8 cellular contexts compared by ENCODE assay signal in the genomic region with DNA sequence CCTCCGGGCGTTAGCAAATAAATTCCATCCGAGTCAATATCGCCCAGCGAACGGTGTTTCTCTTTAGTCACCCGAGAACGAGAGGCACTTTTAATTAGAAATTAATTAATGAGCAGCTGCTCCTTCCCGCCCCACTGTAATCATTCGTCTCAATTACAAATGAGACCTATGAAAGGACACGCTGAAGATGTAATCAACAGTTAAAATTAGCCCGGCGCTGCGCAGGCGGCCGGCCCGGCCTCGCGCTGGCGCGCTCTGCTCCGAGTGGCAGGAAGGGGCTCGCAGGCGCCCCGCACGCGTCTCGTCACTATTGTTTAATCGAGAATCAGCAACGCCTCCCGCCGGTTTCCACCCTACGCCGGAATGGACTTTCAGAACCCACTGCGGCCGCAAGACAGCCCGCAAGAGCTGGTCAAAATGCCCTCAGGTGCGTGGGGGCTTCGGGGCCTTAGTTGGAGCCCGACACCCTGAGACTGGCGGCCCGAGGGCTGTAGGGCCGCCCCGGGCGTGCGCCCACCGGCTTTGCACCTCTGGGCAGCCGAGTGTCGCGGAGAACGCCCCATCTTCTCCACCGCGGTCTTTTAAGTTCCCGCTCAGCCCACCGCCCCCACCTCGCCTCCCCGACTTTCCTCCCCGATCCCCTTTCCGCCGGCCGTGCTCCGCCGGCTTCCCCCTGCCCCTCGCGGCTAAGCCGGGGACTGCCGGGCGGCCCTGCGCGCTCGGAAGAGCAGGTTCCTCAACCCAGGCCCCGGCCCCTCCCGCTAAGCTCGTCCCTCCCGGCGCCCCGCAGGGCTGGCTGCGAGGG. TPM values are rescaled to one million over a fixed set of nuclear protein-coding genes. Genes with fewer than 3 reads are reported as not detected.
DNase-seq lines count a peak whose midpoint lies in the region; ATAC-seq, FAIRE-seq and TF ChIP-seq lines count a peak whose summit lies in the region.

No MANE protein-coding gene starts in this region.

- H3K27me3 ChIP-seq in HCT116 (ENCODE audit: insufficient read depth, low read length) (no peaks in the 10 kb centered on the region), breast epithelium (peaks cover 6 to 96% of the 10 kb centered on the region in 2 donors), HepG2 (ENCODE audit: control insufficient read depth in 1 of 2, insufficient read depth in 2 of 2, low read length in 2 of 2) (peaks cover 3 to 45% of the 10 kb centered on the region in 2 experiments), transverse colon (peaks cover 100% of the 10 kb centered on the region)

- H3K4me1 ChIP-seq in A549 = peaks cover 17% of the 10 kb centered on the region; the same call in 2 of the 3 replicates
- H3K4me1 ChIP-seq in HCT116 (ENCODE audit: control insufficient read depth in 1 of 2, insufficient read depth in 2 of 2, low read length in 2 of 2) = peaks cover 10 to 26% of the 10 kb centered on the region in 2 experiments
- peaks cover 3 to 4% of the 10 kb centered on the region in 2 donors for H3K4me1 ChIP-seq in breast epithelium
- H3K4me1 ChIP-seq in HepG2 (ENCODE audit: insufficient read depth, low read length) = no peaks in the 10 kb centered on the region
- peaks cover 5 to 23% (median 19%) of the 10 kb centered on the region in 4 donors for H3K4me1 ChIP-seq in transverse colon

- ATAC-seq in A549 (peak; percentile 79 to 84), HCT116 (peak; percentile 58), HepG2 (peak; percentile 77), HG03196 (IDR thresholded peaks at IDR 0.05; ENCODE audit: unreplicated experiment) (no peak)

- intact Hi-C loops in HCT116 (cut with micrococcal nuclease) = loop anchor here (5.0 to 10.0 kb wide), 2 partner anchors 49 to 131 kb away; no protein-coding TSS in a partner anchor
- intact Hi-C loops in breast epithelium (cut with DNase I; ENCODE audit: low total_unique reads) = no loop called here
- intact Hi-C loops in HepG2 (cut with micrococcal nuclease; ENCODE audit: unreplicated experiment) = no loop called here
- intact Hi-C loops in transverse colon (cut with DNase I; ENCODE audit: low total_unique reads) = no loop called here

- no peaks in the 10 kb centered on the region for H3K9me2 ChIP-seq in HCT116 (ENCODE audit: insufficient read depth)

- TF ChIP-seq CTCF in A549 (IDR thresholded peaks at IDR 0.05) = no peak
- TF ChIP-seq CTCF in HCT116 (IDR thresholded peaks at IDR 0.05 in 2 of 3, conservative IDR thresholded peaks at IDR 0.05 in 1 of 3; ENCODE audit: borderline replicate concordance in 1 of 3, insufficient read depth in 1 of 3, low read depth in 2 of 3, low read length in 2 of 3) = peak in 2 of 3 experiments; percentile 30 to 39; a peak in 3 of 6 replicates
- TF ChIP-seq CTCF in breast epithelium (IDR thresholded peaks at IDR 0.05) = no peak
- no peak for TF ChIP-seq CTCF in HepG2 (CRISPR knock-in tag; IDR thresholded peaks at IDR 0.05)
- TF ChIP-seq CTCF in transverse colon (IDR thresholded peaks at IDR 0.05) = no peak

- FAIRE-seq in A549 (lab: Jason Lieb, UNC) = no peak
- no peak for FAIRE-seq in HepG2 (lab: Jason Lieb, UNC)

- H3K79me2 ChIP-seq in HCT116 (ENCODE audit: insufficient read depth, low read length) (no peaks in the 10 kb centered on the region), HepG2 (ENCODE audit: insufficient read depth, low read length) (no peaks in the 10 kb centered on the region)

- TF ChIP-seq EP300 in A549 (IDR thresholded peaks at IDR 0.05) = no peak
- no peak for TF ChIP-seq EP300 in HepG2 (IDR thresholded peaks at IDR 0.05; ENCODE audit: low read depth in 2 of 2, low read length in 2 of 2)
- no peak for TF ChIP-seq EP300 in HepG2 (CRISPR knock-in tag; IDR thresholded peaks at IDR 0.05; ENCODE audit: borderline replicate concordance)
- no peak for TF ChIP-seq EP300 in transverse colon (IDR thresholded peaks at IDR 0.05; ENCODE audit: low read depth)

- H2AFZ ChIP-seq in HCT116 (ENCODE audit: low read depth, low read length, poor library complexity, severe bottlenecking) = peak overlapping the region; percentile 21
- H2AFZ ChIP-seq in HepG2 (ENCODE audit: low read length) = no peak overlapping the region

- H3K36me3 ChIP-seq in HCT116 (ENCODE audit: control insufficient read depth in 1 of 2, insufficient read depth in 2 of 2, low read length in 2 of 2) = no peaks in the 10 kb centered on the region
- no peaks in the 10 kb centered on the region for H3K36me3 ChIP-seq in breast epithelium
- H3K36me3 ChIP-seq in HepG2 (replicated peaks in 1 of 2; ENCODE audit: control insufficient read depth in 1 of 2, insufficient read depth in 2 of 2, low read length in 2 of 2) = no peaks in the 10 kb centered on the region
- no peaks in the 10 kb centered on the region for H3K36me3 ChIP-seq in transverse colon

- TF ChIP-seq RAD21 in A549 (conservative IDR thresholded peaks at IDR 0.05 in 1 of 2, IDR thresholded peaks at IDR 0.05 in 1 of 2) = no peak
- TF ChIP-seq RAD21 in HCT116 (IDR thresholded peaks at IDR 0.05; ENCODE audit: low read depth) = no peak
- TF ChIP-seq RAD21 in HepG2 (CRISPR knock-in tag; IDR thresholded peaks at IDR 0.05) = no peak

- POLR2A ChIA-PET in A549 (lab: Yijun Ruan, JAX) = no interaction called here
- POLR2A ChIA-PET in HCT116 (lab: Charles Lee) = interaction anchor here (0.7 to 0.8 kb wide), 6 partner anchors 10 to 312 kb away, joined by 3 to 7 read pairs (median 4); no protein-coding TSS in a partner anchor
- POLR2A ChIA-PET in HepG2 (lab: Yijun Ruan, JAX) = no interaction called here

- H3K9me3 ChIP-seq in A549 (no peaks in the 10 kb centered on the region), HCT116 (ENCODE audit: control insufficient read depth in 1 of 2, insufficient read depth in 1 of 2, low read depth in 1 of 2, low read length in 2 of 2) (no peaks in the 10 kb centered on the region), breast epithelium (no peaks in the 10 kb centered on the region), HepG2 (ENCODE audit: low read length) (no peaks in the 10 kb centered on the region), transverse colon (no peaks in the 10 kb centered on the region)

- in situ Hi-C loops in HepG2 (cut with HindIII; ENCODE audit: extremely low pct_ligation_motif_present, low pct_unique_long_range_greater_than_20kb) (no loop called here), transverse colon (cut with MboI; ENCODE audit: low pct_ligation_motif_present in 1 of 4, low pct_unique_long_range_greater_than_20kb in 1 of 4, low sequenced_read_pairs in 3 of 4) (no loop called here)

- CTCF ChIA-PET in A549 (lab: Yijun Ruan, JAX) (interaction anchor here (0.9 to 2.2 kb wide), 3 partner anchors 10 to 120 kb away, joined by 3 to 6 read pairs (median 6); no protein-coding TSS in a partner anchor), HCT116 (lab: Charles Lee) (interaction anchor here (0.7 kb wide), 5 partner anchors 11 to 298 kb away, joined by 3 to 5 read pairs (median 3); no protein-coding TSS in a partner anchor), HepG2 (lab: Yijun Ruan, JAX; ENCODE audit: low intra/inter-chr PET ratio, low total read pairs) (no interaction called here)

- TF ChIP-seq POLR2A in A549 (IDR thresholded peaks at IDR 0.05; ENCODE audit: low read length) (no peak), HCT116 (IDR thresholded peaks at IDR 0.05; ENCODE audit: borderline replicate concordance, extremely low read depth, insufficient read depth, insufficient read length) (no peak), breast epithelium (IDR thresholded peaks at IDR 0.05) (no peak), HepG2 (IDR thresholded peaks at IDR 0.05; ENCODE audit: insufficient read depth in 1 of 2, low read depth in 2 of 2, low read length in 2 of 2) (no peak), transverse colon (IDR thresholded peaks at IDR 0.05) (no peak)

- RAD21 ChIA-PET in HCT116 (lab: Charles Lee; ENCODE audit: low non-redundant PET in 1 of 2, low total read pairs in 2 of 2, uncharacterized antibody in 2 of 2, unreplicated experiment in 2 of 2) = interaction anchor here in 1 of 2 experiments (0.7 kb wide), 1 partner anchor 120 kb away, joined by 3 read pairs; no protein-coding TSS in a partner anchor

- DNase-seq in A549 (ENCODE audit: low read depth in 1 of 2, low spot score in 1 of 2) (peak; percentile 42 to 77), HCT116 (ENCODE audit: low read depth, low spot score) (no peak), breast epithelium (ENCODE audit: low spot score in 2 of 2) (no peak), HepG2 (ENCODE audit: low spot score) (no peak), NCI-H1436 treated with DMSO at 0.1 percent for 48 hours (lab: John Stamatoyannopoulos, UW) (no peak), transverse colon (no peak), NCI-H526 treated with DMSO at 0.1 percent for 48 hours (lab: John Stamatoyannopoulos, UW) (no peak)

- H4K20me1 ChIP-seq in HCT116 (ENCODE audit: insufficient read depth) (no peaks in the 10 kb centered on the region), HepG2 (ENCODE audit: insufficient read depth, low read length) (no peaks in the 10 kb centered on the region)

- H3K9ac ChIP-seq in HCT116 (ENCODE audit: low read length) (peak overlapping the region; percentile 85), HepG2 (ENCODE audit: insufficient read depth, low read depth, low read length) (no peak overlapping the region)

- H3K4me2 ChIP-seq in A549 = peak overlapping the region; percentile 90
- H3K4me2 ChIP-seq in HCT116 (ENCODE audit: low read length) = peak overlapping the region; percentile 98
- no peak overlapping the region for H3K4me2 ChIP-seq in HepG2 (ENCODE audit: low read depth, low read length)

- WGBS in A549 (ENCODE audit: missing lambda C conversion rate) = 2% methylated on average over 51 of the region's 78 CpGs
- WGBS in HepG2 (ENCODE audit: low lambda C conversion rate) = 35% methylated on average over 53 of the region's 78 CpGs
- WGBS in transverse colon (ENCODE audit: low coverage in 1 of 2), 2 donors = 7% methylated on average over 57 of the region's 78 CpGs; no CpG with 5 or more reads in 1 of the 2 donors

- peak overlapping the region in 1 of 2 experiments; percentile 13; a peak in 2 of 6 replicates for H3K27ac ChIP-seq in A549
- peak overlapping the region; percentile 97 for H3K27ac ChIP-seq in HCT116 (ENCODE audit: low read depth, low read length)
- peak overlapping the region; percentile 83 to 87 for H3K27ac ChIP-seq in breast epithelium
- no peak overlapping the region for H3K27ac ChIP-seq in HepG2 (ENCODE audit: extremely low read length, insufficient read depth, low read length)
- H3K27ac ChIP-seq in transverse colon = no peak overlapping the region

- BruUV-seq in HCT116 (replicated peaks; lab: Mats Ljungman, UMichigan) (TSS peak; percentile 59), HepG2 (replicated peaks; lab: Mats Ljungman, UMichigan) (no TSS peak)

- H3K4me3 ChIP-seq in A549 (peak overlapping the region; percentile 50), HCT116 (replicated peaks in 1 of 2; ENCODE audit: low read depth in 1 of 2, low read length in 2 of 2) (peak overlapping the region; percentile 62 to 66), breast epithelium (peak overlapping the region; percentile 31 to 68 (median 58)), HepG2 (replicated peaks in 1 of 3; ENCODE audit: insufficient read depth in 1 of 3, low read depth in 2 of 3, low read length in 3 of 3) (no peak overlapping the region), transverse colon (peak overlapping the region in 2 of 4 donors; percentile 4 to 41)

RNA-seq across cellular contexts. Expression of gene IRX4, which starts 0.6 kb away (rescaled TPM):
- polyA plus RNA-seq in A549 (2011; rRNA removed) (0.04 and 0.05 TPM in 2 replicates), A549 (2017; fragmentation: RNase III; extraction: RNeasy Plus Mini Kit Qiagen cat#74134 plus additional on column Dnase treatment) (0.05 to 0.06 TPM in 2 of 3 replicates, not detected in the other), HepG2 (2011; rRNA removed) (not detected in 2 replicates)
- 0.05 and 0.06 TPM in 2 replicates for polyA plus RNA-seq in A549 (2012; cell fraction: cytosol; rRNA removed)
- 0.20 and 0.26 TPM in 2 replicates for polyA plus RNA-seq in A549 (2012; cell fraction: nucleus; rRNA removed)
- not detected in 2 replicates for polyA minus RNA-seq in A549 (2011; rRNA and poly(A)+ RNA removed)
- total RNA-seq in HCT116 (2021; ENCODE audit: unreplicated experiment) (16.5 TPM), breast epithelium (1 to 10 TPM in 2 of 3 donors, under 1 TPM in 1; 0.64 to 9.5 (median 2.6) TPM), HepG2 (2016; rRNA removed; fragmentation: Illumina TruSeq; extraction: Trizol) (not detected in 2 replicates), transverse colon (not detected)
- polyA plus RNA-seq in HCT116 (2012) = 8.3 and 9.8 TPM in 2 replicates
- not detected in 2 replicates for total RNA-seq in HepG2 (2016; cell fraction: cytosol; rRNA removed; fragmentation: Illumina TruSeq; extraction: Trizol; ENCODE audit: low read depth)
- total RNA-seq in HepG2 (2016; cell fraction: insoluble cytoplasmic fraction; rRNA removed; fragmentation: Illumina TruSeq; extraction: Trizol) = not detected in 2 replicates
- not detected in 2 replicates for total RNA-seq in HepG2 (2016; cell fraction: membrane; rRNA removed; fragmentation: Illumina TruSeq; extraction: Trizol)
- not detected in 2 replicates for total RNA-seq in HepG2 (2016; cell fraction: nucleus; rRNA removed; fragmentation: Illumina TruSeq; extraction: Trizol)
- not detected in 2 replicates for polyA plus RNA-seq in HepG2 (2011; cell fraction: cytosol; rRNA removed)
- polyA plus RNA-seq in HepG2 (2011; cell fraction: nucleus; rRNA removed) = not detected in 2 replicates
- not detected in 2 replicates for polyA plus RNA-seq in HepG2 (2012)
- polyA plus RNA-seq in HepG2 (2016; cell fraction: cytosol; fragmentation: Illumina TruSeq; extraction: Trizol; ENCODE audit: low read depth) = not detected in 2 replicates
- not detected in 2 replicates for polyA plus RNA-seq in HepG2 (2016; cell fraction: insoluble cytoplasmic fraction; fragmentation: Illumina TruSeq; extraction: Trizol; ENCODE audit: low read depth)
- polyA plus RNA-seq in HepG2 (2016; cell fraction: membrane; fragmentation: Illumina TruSeq; extraction: Trizol; ENCODE audit: low read depth) = not detected in 2 replicates
- polyA plus RNA-seq in HepG2 (2016; cell fraction: nucleus; fragmentation: Illumina TruSeq; extraction: Trizol; ENCODE audit: insufficient read depth, low read depth) = not detected in 2 replicates
- 0.09 TPM in 1 of 2 replicates, not detected in the other for polyA minus RNA-seq in HepG2 (2011; rRNA and poly(A)+ RNA removed; ENCODE audit: low replicate concordance)
- polyA minus RNA-seq in HepG2 (2011; cell fraction: cytosol; rRNA and poly(A)+ RNA removed) = not detected in 2 replicates
- polyA minus RNA-seq in HepG2 (2011; cell fraction: nucleus; rRNA and poly(A)+ RNA removed) = not detected in 2 replicates

Comparison
In these comparisons a context has a peak if more than half of its experiments do, and no peak if none do; other contexts are left out.
1. DNase-seq: peak in A549 (2 of 2); none in HCT116 (single experiment), breast epithelium (0 of 2), HepG2 (single experiment), NCI-H1436 treated with DMSO at 0.1 percent for 48 hours (single experiment), transverse colon (single experiment) and NCI-H526 treated with DMSO at 0.1 percent for 48 hours (single experiment).
2. H3K27ac ChIP-seq: peak in HCT116 (single experiment) and breast epithelium (2 of 2); none in HepG2 (single experiment) and transverse colon (0 of 4).
3. H3K4me3 ChIP-seq: peak in A549 (single experiment), HCT116 (2 of 2) and breast epithelium (3 of 3); none in HepG2 (0 of 3).
4. CTCF ChIP-seq: peak in HCT116 (2 of 3); none in A549 (single experiment), breast epithelium (0 of 3), HepG2 (single experiment) and transverse colon (0 of 5).
5. Of the 38 proteins assayed by ChIP-seq in both HepG2 and A549: peak only in HepG2: none; only in A549: MAX and RNF2; in both: none; in neither: 36.